8 cellular contexts compared by ENCODE assay signal in genomic region chr11:114771172-114771571, GRCh38.
"Had no signal": no experiment of that assay in that cellular context is flagged by ENCODE, and none has a peak within 500 bp of the region (broad histone marks: within the 10 kb centered on the region; RNA-seq: fewer than 3 reads in every experiment).

No MANE protein-coding gene starts in this region.

- H3K9me3 ChIP-seq: HAP-1 had no signal

- H3K4me2 ChIP-seq: GM23338 had no signal

- H3K9ac ChIP-seq: GM23248 had no signal

- DNase-seq: GM23248, GOT3, H7, H9, HCEC 1CT, HFFc6 had no signal

- H3K4me3 ChIP-seq: GM23248, GM23338, HAP-1 had no signal

- H3K27ac ChIP-seq: GM23248 had no signal

- H2AFZ ChIP-seq: GM23248, GM23338 had no signal

- H3K36me3 ChIP-seq: HAP-1 had no signal
